Comparison of ENCODE assay signal across 8 cellular contexts in the genomic region with DNA sequence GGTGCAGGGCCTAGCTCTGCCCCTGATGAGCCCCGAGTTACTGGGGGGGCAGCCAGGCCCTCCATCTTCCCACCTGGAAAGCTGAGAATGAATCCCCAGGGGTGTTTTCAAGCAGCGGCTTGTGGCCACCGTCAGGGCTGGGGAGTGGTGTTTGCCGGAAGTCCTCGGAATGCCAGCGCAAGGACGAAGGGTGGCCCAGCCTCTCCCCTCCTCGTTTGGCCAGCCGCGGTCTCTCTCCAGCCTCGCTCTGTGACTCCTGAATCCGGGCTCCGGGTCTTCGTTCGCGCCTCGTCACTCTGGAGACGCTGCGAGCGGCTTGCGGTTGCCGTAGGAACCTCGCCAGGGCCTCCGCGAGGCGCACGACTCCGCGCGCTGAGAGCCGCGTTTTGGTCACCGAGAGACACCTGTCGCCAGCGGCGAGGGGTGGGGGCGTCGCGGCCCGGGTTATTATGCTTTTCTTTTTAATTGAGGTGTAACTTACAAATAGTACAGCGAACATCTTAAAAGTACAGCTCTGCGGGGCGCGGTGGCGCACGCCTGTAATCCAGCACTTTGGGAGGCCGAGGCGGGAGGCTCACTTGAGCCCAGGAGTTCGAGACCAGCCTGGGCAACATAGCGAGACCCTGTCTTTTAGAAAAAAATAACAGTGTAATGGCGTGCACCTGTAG. TPM values are rescaled to one million over a fixed set of nuclear protein-coding genes. Genes with fewer than 3 reads are reported as not detected.
DNase-seq lines count a peak whose midpoint lies in the region; ATAC-seq and TF ChIP-seq lines count a peak whose summit lies in the region.

No MANE protein-coding gene starts in this region.

- H3K4me3 Mint-ChIP-seq in activated T-cell treated with anti-CD3 and anti-CD28 coated beads, Interleukin-2, amount 50 U/mL, for 24 hours = peak overlapping the region; percentile 20
- H3K4me3 Mint-ChIP-seq in naive thymus-derived CD8-positive, alpha-beta T cell = peak overlapping the region in 5 of 10 donors; percentile 14 to 53 (median 33)

- POLR2A ChIA-PET in naive thymus-derived CD8-positive, alpha-beta T cell (lab: Charles Lee) = no interaction called here

- H3K9me3 Mint-ChIP-seq in activated T-cell treated with anti-CD3 and anti-CD28 coated beads, Interleukin-2, amount 50 U/mL, for 24 hours = no peaks in the 10 kb centered on the region
- H3K9me3 Mint-ChIP-seq in naive thymus-derived CD8-positive, alpha-beta T cell = peaks cover 0 to 3% (median 0%) of the 10 kb centered on the region in 9 donors

- H3K4me1 Mint-ChIP-seq in activated T-cell treated with anti-CD3 and anti-CD28 coated beads, Interleukin-2, amount 50 U/mL, for 24 hours (ENCODE audit: low read depth) = peaks cover 9% of the 10 kb centered on the region
- peaks cover 5 to 13% (median 11%) of the 10 kb centered on the region in 4 donors for H3K4me1 Mint-ChIP-seq in naive thymus-derived CD8-positive, alpha-beta T cell

- H3K27ac Mint-ChIP-seq in activated T-cell treated with anti-CD3 and anti-CD28 coated beads, Interleukin-2, amount 50 U/mL, for 24 hours = no peak overlapping the region
- peak overlapping the region in 1 of 10 donors; percentile 20 for H3K27ac Mint-ChIP-seq in naive thymus-derived CD8-positive, alpha-beta T cell

- peak; percentile 74 to 78 for ATAC-seq in naive thymus-derived CD8-positive, alpha-beta T cell
- peak; percentile 64 for ATAC-seq in stimulated activated naive CD8-positive, alpha-beta T cell treated with anti-CD3 and anti-CD28 coated beads, Interleukin-15, Interleukin-2, amounts not matched to agents 100 U/mL and 50 U/mL, for 24 hours
- no peak for ATAC-seq in HG02678 (IDR thresholded peaks at IDR 0.05; ENCODE audit: unreplicated experiment)

- DNase-seq in CD1c-positive myeloid dendritic cell (ENCODE audit: extremely low spot score) (peak; percentile 63), HuH-7.5 (ENCODE audit: low spot score) (peak; percentile 80), NOMO-1 treated with dmso at 0.1 percent for 144 hours (lab: John Stamatoyannopoulos, UW; ENCODE audit: unreplicated experiment) (peak; percentile 52), fibroblast of mammary gland (ENCODE audit: low read depth) (peak; percentile 75)
- peak; percentile 68 for DNase-seq in activated T-cell treated with anti-CD3 and anti-CD28 coated beads, Interleukin-2, amount 50 U/mL, for 24 hours
- DNase-seq in naive thymus-derived CD8-positive, alpha-beta T cell = peak in 8 of 10 donors; percentile 19 to 66 (median 45)
- peak; percentile 78 for DNase-seq in stimulated activated naive CD8-positive, alpha-beta T cell treated with anti-CD3 and anti-CD28 coated beads, Interleukin-15, Interleukin-2, amounts not matched to agents 100 U/mL and 50 U/mL, for 24 hours

- no peak overlapping the region for H3K4me3 ChIP-seq in fibroblast of mammary gland (ENCODE audit: control insufficient read depth, low read depth, low read length)

- TF ChIP-seq CTCF in fibroblast of mammary gland (conservative IDR thresholded peaks at IDR 0.05; ENCODE audit: control insufficient read depth, insufficient read depth, low read depth, low read length) = no peak

- H3K36me3 Mint-ChIP-seq in activated T-cell treated with anti-CD3 and anti-CD28 coated beads, Interleukin-2, amount 50 U/mL, for 24 hours (ENCODE audit: low read depth) = no peaks in the 10 kb centered on the region
- peaks cover 0 to 7% (median 0%) of the 10 kb centered on the region in 3 donors for H3K36me3 Mint-ChIP-seq in naive thymus-derived CD8-positive, alpha-beta T cell

- H3K27me3 Mint-ChIP-seq in activated T-cell treated with anti-CD3 and anti-CD28 coated beads, Interleukin-2, amount 50 U/mL, for 24 hours = peaks cover 91% of the 10 kb centered on the region
- peaks cover 34 to 85% (median 56%) of the 10 kb centered on the region in 5 donors for H3K27me3 Mint-ChIP-seq in naive thymus-derived CD8-positive, alpha-beta T cell

RNA-seq across cellular contexts. Expression of gene KDELR3, which starts 6.3 kb away (rescaled TPM):
- total RNA-seq in naive thymus-derived CD8-positive, alpha-beta T cell = not detected
- polyA plus RNA-seq in naive thymus-derived CD8-positive, alpha-beta T cell = under 1 TPM in 2 of 3 donors, not detected in 1; 0.11 to 0.28 TPM

RNA-seq across cellular contexts. Expression of gene KCNJ4, which starts 6.5 kb away (rescaled TPM):
- total RNA-seq in naive thymus-derived CD8-positive, alpha-beta T cell = not detected
- polyA plus RNA-seq in naive thymus-derived CD8-positive, alpha-beta T cell = not detected

RNA-seq across cellular contexts. Expression of gene DDX17, which starts 44.6 kb away (rescaled TPM):
- total RNA-seq in naive thymus-derived CD8-positive, alpha-beta T cell = 1,000 to 10,000 TPM; 1,031 to 1,044 TPM
- polyA plus RNA-seq in naive thymus-derived CD8-positive, alpha-beta T cell = 10 to 100 TPM; 27.3 to 38.7 (median 28.2) TPM
